1 cellular context compared by ENCODE assay signal in genomic region chr10:110865804-110866482, GRCh38.
TF ChIP-seq lines count a peak whose summit lies in the region.

No MANE protein-coding gene starts in this region.

TF ChIP-seq in H1, 55 proteins besides CTCF, POLR2A, EP300 and RAD21:
- TF ChIP-seq ATF3 (IDR thresholded peaks at IDR 0.05; ENCODE audit: insufficient read depth, low read depth, low read length) (no peak), KDM1A (IDR thresholded peaks at IDR 0.05; ENCODE audit: borderline replicate concordance, low read length) (peak; percentile 52; the same call in 1 of the 2 replicates), MAFK (IDR thresholded peaks at IDR 0.05; ENCODE audit: low read depth, low read length) (no peak), FOSL1 (IDR thresholded peaks at IDR 0.05; ENCODE audit: insufficient read depth, low read depth, low read length) (peak; percentile 80; the same call in 1 of the 2 replicates), SIN3A (conservative IDR thresholded peaks at IDR 0.05 in 1 of 2, IDR thresholded peaks at IDR 0.05 in 1 of 2; ENCODE audit: low read depth in 1 of 2, low read length in 2 of 2) (no peak)
